Comparison of ENCODE assay signal across 4 cellular contexts in genomic region chr16:26012376-26012775, GRCh38.
"Had no signal": no experiment of that assay in that cellular context is flagged by ENCODE, and none has a peak within 500 bp of the region (broad histone marks: within the 10 kb centered on the region; RNA-seq: fewer than 3 reads in every experiment).

No MANE protein-coding gene starts in this region.

- H3K9me3 ChIP-seq: HAP-1 had no signal

- ATAC-seq: GM23338, HCT116 had no signal

- H2AFZ ChIP-seq: GM23248, GM23338 had no signal

- H3K4me2 ChIP-seq: GM23338 had no signal

- H3K27ac ChIP-seq: GM23248 had no signal

- H3K36me3 ChIP-seq: HAP-1 had no signal

- H3K9ac ChIP-seq: GM23248 had no signal

- H3K4me3 ChIP-seq: GM23248, GM23338, HAP-1 had no signal
